8 cellular contexts compared by ENCODE assay signal in genomic region chr1:157993179-157994080, GRCh38. TPM values are rescaled to one million over a fixed set of nuclear protein-coding genes. Genes with fewer than 3 reads are reported as not detected.
DNase-seq lines count a peak whose midpoint lies in the region; ATAC-seq and TF ChIP-seq lines count a peak whose summit lies in the region.

KIRREL1 (plus strand) TSS chr1:157993645; CDS start chr1:157993677, 32 bp downstream.

- H3K36me3 ChIP-seq in WERI-Rb-1 (peaks cover 23% of the 10 kb centered on the region), neuron (ENCODE audit: insufficient read depth, low read length) (no peaks in the 10 kb centered on the region)

- H3K4me3 ChIP-seq in WERI-Rb-1 (ENCODE audit: low read depth, low read length) (peak within 1 kb of the TSS; percentile 76), neuron (ENCODE audit: low read length) (peak within 1 kb of the TSS; percentile 87)

- no peaks in the 10 kb centered on the region for H3K27me3 ChIP-seq in WERI-Rb-1 (ENCODE audit: insufficient read depth, low read depth, severe bottlenecking)
- H3K27me3 ChIP-seq in neuron (ENCODE audit: insufficient read depth, low read length), result peaks cover 8% of the 10 kb centered on the region

- no peak for TF ChIP-seq CTCF in WERI-Rb-1 (IDR thresholded peaks at IDR 0.05; ENCODE audit: low read depth, low read length)

- peak within 1 kb of the TSS; percentile 88 for H3K27ac ChIP-seq in WERI-Rb-1

- DNase-seq in AG20443 (ENCODE audit: low spot score), result peak; percentile 87
- DNase-seq in HS-5 (ENCODE audit: low read depth), result peak; percentile 61
- peak; percentile 89 for DNase-seq in WERI-Rb-1
- no peak for DNase-seq in glomerular endothelial cell (ENCODE audit: extremely low read depth, low read depth, low spot score)
- no peak for DNase-seq in T-helper 1 cell
- DNase-seq in stimulated activated CD4-positive, alpha-beta T cell treated with anti-CD3 and anti-CD28 coated beads, Interleukin-4, amount 100 ng/mL, for 24 hours, result no peak

- H2AFZ ChIP-seq in neuron (ENCODE audit: low read depth, low read length), result peak within 1 kb of the TSS; percentile 78

- no peaks in the 10 kb centered on the region for H3K9me3 ChIP-seq in WERI-Rb-1 (ENCODE audit: severe bottlenecking)
- H3K9me3 ChIP-seq in neuron (ENCODE audit: low read length), result no peaks in the 10 kb centered on the region

- peaks cover 20% of the 10 kb centered on the region for H3K4me1 ChIP-seq in neuron (ENCODE audit: insufficient read depth, low read length)

- ATAC-seq in HG02763 (IDR thresholded peaks at IDR 0.05; ENCODE audit: unreplicated experiment), result no peak

RNA-seq across cellular contexts. Expression of gene KIRREL1, which starts in this region (rescaled TPM):
- 60.3 and 86.7 TPM in 2 replicates for total RNA-seq in glomerular endothelial cell

Comparison
In these comparisons a context has a peak if more than half of its experiments do, and no peak if none do; other contexts are left out.
1. DNase-seq: peak in AG20443 (single experiment), HS-5 (single experiment) and WERI-Rb-1 (single experiment); none in glomerular endothelial cell (single experiment), T-helper 1 cell (0 of 5) and stimulated activated CD4-positive, alpha-beta T cell treated with anti-CD3 and anti-CD28 coated beads, Interleukin-4, amount 100 ng/mL, for 24 hours (single experiment).